16 cellular contexts compared by ENCODE assay signal in the genomic region with DNA sequence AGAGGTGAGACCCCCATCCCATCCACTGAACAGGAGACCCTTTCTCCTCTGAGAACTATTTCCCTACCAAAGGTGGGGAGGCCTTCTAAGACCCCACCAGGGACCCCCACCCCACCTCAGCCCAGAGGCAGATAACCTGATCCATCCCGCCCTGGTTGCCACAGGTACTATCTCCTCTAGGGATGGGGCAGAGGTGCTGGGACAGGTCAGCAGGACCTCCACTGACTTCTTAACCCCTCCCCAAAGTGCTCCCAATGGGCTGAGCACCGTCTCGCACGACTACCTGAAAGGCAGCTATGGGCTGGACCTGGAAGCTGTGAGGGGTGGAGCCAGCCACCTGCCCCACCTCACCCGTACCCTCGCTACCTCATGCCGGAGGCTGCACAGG. TPM values are rescaled to one million over a fixed set of nuclear protein-coding genes. Genes with fewer than 3 reads are reported as not detected.
DNase-seq lines count a peak whose midpoint lies in the region; ATAC-seq and TF ChIP-seq lines count a peak whose summit lies in the region.
"Had no signal": no experiment of that assay in that cellular context is flagged by ENCODE, and none has a peak within 500 bp of the region (broad histone marks: within the 10 kb centered on the region; RNA-seq: fewer than 3 reads in every experiment).

No MANE protein-coding gene starts in this region.

- peak; percentile 50 for DNase-seq in activated CD8-positive, alpha-beta memory T cell treated with anti-CD3 and anti-CD28 coated beads for 24 hours
- no peak for DNase-seq in activated CD8-positive, alpha-beta memory T cell treated with anti-CD3 and anti-CD28 coated beads, Interleukin-2, amount 10 ng/mL, durations not matched to agents 7 days and 5 days
- DNase-seq in ecto neural progenitor cell (ENCODE audit: low spot score) (peak; percentile 38), testis (peak; percentile 9), HUDEP-2 (lab: John Stamatoyannopoulos, UW; ENCODE audit: unreplicated experiment in 76 of 76) (no peak), SIG-M5 treated with dmso at 0.1 percent for 504 hours (lab: John Stamatoyannopoulos, UW; ENCODE audit: unreplicated experiment) (no peak)
- no peak for DNase-seq in stimulated activated naive CD4-positive, alpha-beta T cell (lab: John Stamatoyannopoulos, UW)
- DNase-seq: 8988T, EL, IMR-90, Kasumi-1, NCI-H187 treated with DMSO at 0.1 percent for 48 hours, NCI-H2171 treated with DMSO at 0.1 percent for 48 hours, NCI-H510A treated with DMSO at 0.1 percent for 48 hours had no signal

- no peak for TF ChIP-seq POLR2A in testis (IDR thresholded peaks at IDR 0.05)

- H3K27me3 ChIP-seq in testis: no peaks in the 10 kb centered on the region
- H3K27me3 ChIP-seq: BLaER1 treated with 17β-estradiol and CSF1 and Interleukin-3, amounts not matched to agents 10 nM and 100 nM had no signal

- no peak overlapping the region for H3K27ac ChIP-seq in testis

- 95 to 100% methylated on average over 6 to 7 of the region's 7 CpGs for WGBS in testis, 2 donors

- no peaks in the 10 kb centered on the region for H3K9me3 Mint-ChIP-seq in activated CD8-positive, alpha-beta memory T cell treated with anti-CD3 and anti-CD28 coated beads, Interleukin-2, amount 10 ng/mL, durations not matched to agents 7 days and 5 days (ENCODE audit: low read depth)
- no peaks in the 10 kb centered on the region for H3K9me3 Mint-ChIP-seq in nephron

- peaks cover 8% of the 10 kb centered on the region for H3K4me1 ChIP-seq in testis

- CTCF ChIA-PET in activated CD8-positive, alpha-beta memory T cell treated with anti-CD3 and anti-CD28 coated beads, Interleukin-2, amount 10 ng/mL, durations not matched to agents 7 days and 5 days (lab: Charles Lee): no interaction called here

- peaks cover 9% of the 10 kb centered on the region for H3K4me1 Mint-ChIP-seq in activated CD8-positive, alpha-beta memory T cell treated with anti-CD3 and anti-CD28 coated beads, Interleukin-2, amount 10 ng/mL, durations not matched to agents 7 days and 5 days
- H3K4me1 Mint-ChIP-seq in nephron: peaks cover 41% of the 10 kb centered on the region

- no peak overlapping the region for H3K4me3 Mint-ChIP-seq in activated CD8-positive, alpha-beta memory T cell treated with anti-CD3 and anti-CD28 coated beads, Interleukin-2, amount 10 ng/mL, durations not matched to agents 7 days and 5 days
- H3K4me3 Mint-ChIP-seq in nephron: peak overlapping the region in 2 of 3 experiments; percentile 16 to 70

- H3K36me3 ChIP-seq in testis (ENCODE audit: low read depth, missing control alignments): no peaks in the 10 kb centered on the region

- ATAC-seq in activated CD8-positive, alpha-beta memory T cell treated with anti-CD3 and anti-CD28 coated beads, Interleukin-2, amount 10 ng/mL, durations not matched to agents 7 days and 5 days: no peak

- TF ChIP-seq CTCF in nephron (IDR thresholded peaks at IDR 0.05; ENCODE audit: unreplicated experiment in 3 of 3) (no peak), testis (IDR thresholded peaks at IDR 0.05) (no peak)

- H3K4me3 ChIP-seq in testis: no peak overlapping the region
- H3K4me3 ChIP-seq: BLaER1 treated with 17β-estradiol and CSF1 and Interleukin-3, amounts not matched to agents 10 nM and 100 nM had no signal

- no peaks in the 10 kb centered on the region for H3K27me3 Mint-ChIP-seq in activated CD8-positive, alpha-beta memory T cell treated with anti-CD3 and anti-CD28 coated beads, Interleukin-2, amount 10 ng/mL, durations not matched to agents 7 days and 5 days
- no peaks in the 10 kb centered on the region for H3K27me3 Mint-ChIP-seq in nephron (ENCODE audit: low read depth)

- intact Hi-C loops in testis (cut with DNase I; ENCODE audit: low total_unique reads): no loop called here

- no peaks in the 10 kb centered on the region for H3K9me3 ChIP-seq in testis
- H3K9me3 ChIP-seq: BLaER1 treated with 17β-estradiol and CSF1 and Interleukin-3, amounts not matched to agents 10 nM and 100 nM had no signal

- no peak overlapping the region for H3K27ac Mint-ChIP-seq in activated CD8-positive, alpha-beta memory T cell treated with anti-CD3 and anti-CD28 coated beads, Interleukin-2, amount 10 ng/mL, durations not matched to agents 7 days and 5 days
- H3K27ac Mint-ChIP-seq in nephron: no peak overlapping the region

- H3K36me3 Mint-ChIP-seq in activated CD8-positive, alpha-beta memory T cell treated with anti-CD3 and anti-CD28 coated beads, Interleukin-2, amount 10 ng/mL, durations not matched to agents 7 days and 5 days: peaks cover 16% of the 10 kb centered on the region
- H3K36me3 Mint-ChIP-seq in nephron (ENCODE audit: low read depth): peaks cover 47% of the 10 kb centered on the region

RNA-seq across cellular contexts. Expression of a gene that starts 4.3 kb away (rescaled TPM):
- total RNA-seq in activated CD8-positive, alpha-beta memory T cell treated with anti-CD3 and anti-CD28 coated beads, Interleukin-2, amount 10 ng/mL, durations not matched to agents 7 days and 5 days: 100 to 1,000 TPM; 152 to 157 TPM
- 100 to 1,000 TPM; 120 to 132 TPM for total RNA-seq in testis
- 48.1 TPM for polyA plus RNA-seq in testis (ENCODE audit: insufficient read depth, low read depth, low replicate concordance)

RNA-seq across cellular contexts. Expression of a gene that starts 12.2 kb away (rescaled TPM):
- total RNA-seq in activated CD8-positive, alpha-beta memory T cell treated with anti-CD3 and anti-CD28 coated beads, Interleukin-2, amount 10 ng/mL, durations not matched to agents 7 days and 5 days: not detected
- 1 to 10 TPM; 1.3 to 8.7 TPM for total RNA-seq in testis
- 37.3 TPM for polyA plus RNA-seq in testis (ENCODE audit: insufficient read depth, low read depth, low replicate concordance)
- total RNA-seq: IMR-90 had no signal
- polyA plus RNA-seq: IMR-90 had no signal

RNA-seq across cellular contexts. Expression of a gene that starts 15.1 kb away (rescaled TPM):
- not detected for total RNA-seq in activated CD8-positive, alpha-beta memory T cell treated with anti-CD3 and anti-CD28 coated beads, Interleukin-2, amount 10 ng/mL, durations not matched to agents 7 days and 5 days
- total RNA-seq in testis: 1 to 10 TPM; 1.3 to 2.0 TPM
- 1.6 TPM for polyA plus RNA-seq in testis (ENCODE audit: insufficient read depth, low read depth, low replicate concordance)
- total RNA-seq: IMR-90 had no signal
- polyA plus RNA-seq: IMR-90 had no signal

RNA-seq across cellular contexts. Expression of a gene that starts 36.9 kb away (rescaled TPM):
- not detected for total RNA-seq in activated CD8-positive, alpha-beta memory T cell treated with anti-CD3 and anti-CD28 coated beads, Interleukin-2, amount 10 ng/mL, durations not matched to agents 7 days and 5 days
- total RNA-seq in testis: 1 to 10 TPM in 1 of 2 donors, not detected in 1; 1.2 TPM
- polyA plus RNA-seq in testis (ENCODE audit: insufficient read depth, low read depth, low replicate concordance): 3.7 TPM
- total RNA-seq: IMR-90 had no signal

Comparison
In these comparisons a context has a peak if more than half of its experiments do, and no peak if none do; other contexts are left out.
1. DNase-seq: peak in activated CD8-positive, alpha-beta memory T cell treated with anti-CD3 and anti-CD28 coated beads for 24 hours (single experiment), ecto neural progenitor cell (single experiment) and testis (single experiment); none in activated CD8-positive, alpha-beta memory T cell treated with anti-CD3 and anti-CD28 coated beads, Interleukin-2, amount 10 ng/mL, durations not matched to agents 7 days and 5 days (single experiment), HUDEP-2 (0 of 76), stimulated activated naive CD4-positive, alpha-beta T cell (0 of 6) and SIG-M5 treated with dmso at 0.1 percent for 504 hours (single experiment).